20 cellular contexts compared by ENCODE assay signal in the genomic region with DNA sequence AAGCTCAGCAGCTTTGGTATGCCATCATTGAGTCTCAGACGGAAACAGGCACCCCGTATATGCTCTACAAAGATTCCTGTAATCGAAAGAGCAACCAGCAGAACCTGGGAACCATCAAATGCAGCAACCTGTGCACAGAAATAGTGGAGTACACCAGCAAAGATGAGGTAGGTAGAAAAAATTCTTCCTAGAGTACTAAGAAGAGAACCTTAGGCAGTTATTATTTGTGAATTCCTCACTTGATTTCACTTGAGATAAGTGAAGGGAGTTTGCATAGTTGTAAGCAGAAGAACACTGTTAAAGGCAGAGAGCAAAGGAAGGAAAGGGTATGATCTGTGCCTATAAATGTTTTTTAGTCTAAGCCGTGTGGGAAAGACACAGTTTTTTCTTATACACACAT. TPM values are rescaled to one million over a fixed set of nuclear protein-coding genes. Genes with fewer than 3 reads are reported as not detected.
DNase-seq lines count a peak whose midpoint lies in the region; ATAC-seq, FAIRE-seq and TF ChIP-seq lines count a peak whose summit lies in the region.
"Had no signal": no experiment of that assay in that cellular context is flagged by ENCODE, and none has a peak within 500 bp of the region (broad histone marks: within the 10 kb centered on the region; RNA-seq: fewer than 3 reads in every experiment).

No MANE protein-coding gene starts in this region.

- H2AFZ ChIP-seq in trophoblast cell (ENCODE audit: insufficient read depth, low read length, poor library complexity) = no peak overlapping the region
- H2AFZ ChIP-seq: GM23338 had no signal

- no peak overlapping the region for H3K14ac ChIP-seq in trophoblast cell (ENCODE audit: low read length)

- no peak overlapping the region for H2BK12ac ChIP-seq in trophoblast cell (ENCODE audit: low read length)

- no peak overlapping the region for H3K23ac ChIP-seq in trophoblast cell (ENCODE audit: low read length)

- TF ChIP-seq CTCF in chondrocyte (IDR thresholded peaks at IDR 0.05) (no peak), lower leg skin (IDR thresholded peaks at IDR 0.05) (no peak)

- no peak overlapping the region for H4K12ac ChIP-seq in trophoblast cell (ENCODE audit: low read depth, low read length)

- no peak for DNase-seq in H54 (ENCODE audit: insufficient read length, low spot score)
- no peak for DNase-seq in chondrocyte (ENCODE audit: low spot score)
- DNase-seq in trophoblast cell = peak; percentile 15 to 67
- DNase-seq in lower leg skin (ENCODE audit: low spot score in 2 of 2) = no peak
- no peak for DNase-seq in NCI-H524 (lab: John Stamatoyannopoulos, UW)
- DNase-seq: Caco-2; CD4-positive, CD25-positive, alpha-beta regulatory T cell; CD8-positive, alpha-beta T cell; DMS153; DND-41; HFFc6 had no signal

- no CpG with 5 or more reads among the region's 4 CpGs for WGBS in trophoblast cell (ENCODE audit: extremely low coverage, insufficient coverage, insufficient read length)
- 97% methylated on average over 4 of the region's 4 CpGs for WGBS in lower leg skin, 2 donors

- no peaks in the 10 kb centered on the region for H3K79me2 ChIP-seq in trophoblast cell (ENCODE audit: control insufficient read depth, insufficient read depth, low read length, poor library complexity)

- H3K27ac Mint-ChIP-seq in chondrocyte (ENCODE audit: unreplicated experiment) = peak overlapping the region; percentile 37
- H3K27ac Mint-ChIP-seq: B cell; CD8-positive, alpha-beta T cell; GM23338; HFFc6 had no signal

- H3K4ac ChIP-seq in trophoblast cell (ENCODE audit: low read depth, low read length) = no peak overlapping the region

- H2AK5ac ChIP-seq in trophoblast cell (ENCODE audit: low read length) = no peak overlapping the region

- intact Hi-C loops in lower leg skin (cut with DNase I; ENCODE audit: low total_unique reads) = no loop called here

- H3K9ac ChIP-seq in trophoblast cell (ENCODE audit: low read length) = no peak overlapping the region
- H3K9ac ChIP-seq: BLaER1 had no signal

- H4K8ac ChIP-seq in trophoblast cell (ENCODE audit: low read depth, low read length) = no peak overlapping the region

- peak; percentile 52 for FAIRE-seq in H54 (lab: Jason Lieb, UNC)
- FAIRE-seq: G401.6, GM12892, GM19239 had no signal

- H3K4me1 Mint-ChIP-seq in chondrocyte (ENCODE audit: low read depth) = peaks cover 26% of the 10 kb centered on the region
- H3K4me1 Mint-ChIP-seq: B cell, GM23338 had no signal

- H2BK120ac ChIP-seq in trophoblast cell (ENCODE audit: insufficient read depth, low read length, poor library complexity) = no peak overlapping the region

- H3K18ac ChIP-seq in trophoblast cell (ENCODE audit: low read length) = no peak overlapping the region

- H3K9me3 ChIP-seq in trophoblast cell (ENCODE audit: insufficient read depth, low read depth, low read length) = no peaks in the 10 kb centered on the region
- H3K9me3 ChIP-seq: BLaER1, Caco-2 had no signal

- no peaks in the 10 kb centered on the region for H3K27me3 ChIP-seq in trophoblast cell (ENCODE audit: insufficient read depth, low read length)
- H3K27me3 ChIP-seq: BLaER1 had no signal

- H3K36me3 ChIP-seq in trophoblast cell (ENCODE audit: control insufficient read depth in 1 of 2, insufficient read depth in 2 of 2, low read length in 2 of 2) = peaks cover 10 to 25% of the 10 kb centered on the region in 2 experiments

- ATAC-seq in GM18868 (IDR thresholded peaks at IDR 0.05; ENCODE audit: unreplicated experiment) = no peak
- ATAC-seq: CD8-positive, alpha-beta T cell; GM23338 had no signal

- H3K4me3 Mint-ChIP-seq in chondrocyte (ENCODE audit: unreplicated experiment) = no peak overlapping the region
- H3K4me3 Mint-ChIP-seq: B cell; CD4-positive, CD25-positive, alpha-beta regulatory T cell; CD8-positive, alpha-beta T cell; GM23338; HFFc6 had no signal

- H3K9me3 Mint-ChIP-seq in chondrocyte (ENCODE audit: low read depth) = no peaks in the 10 kb centered on the region
- H3K9me3 Mint-ChIP-seq: CD8-positive, alpha-beta T cell; GM23338; HFFc6 had no signal

- H3K79me1 ChIP-seq in trophoblast cell (ENCODE audit: low read length) = no peaks in the 10 kb centered on the region

- no peak overlapping the region for H2BK5ac ChIP-seq in trophoblast cell (ENCODE audit: low read depth, low read length, poor library complexity)

- no peak overlapping the region for H3K4me2 ChIP-seq in trophoblast cell (ENCODE audit: low read length)
- H3K4me2 ChIP-seq: BLaER1, GM23338 had no signal

- no peak overlapping the region for H3K27ac ChIP-seq in trophoblast cell (ENCODE audit: low read depth, low read length)
- H3K27ac ChIP-seq: BLaER1, C4-2B had no signal

- H3K4me1 ChIP-seq in trophoblast cell (ENCODE audit: control insufficient read depth in 1 of 2, insufficient read depth in 2 of 2, low read length in 2 of 2) = no peaks in the 10 kb centered on the region
- H3K4me1 ChIP-seq: BLaER1, Caco-2, HAP-1 had no signal

- H3K4me3 ChIP-seq in trophoblast cell (ENCODE audit: low read depth, low read length) (no peak overlapping the region), lower leg skin (ENCODE audit: low read depth, poor library complexity, severe bottlenecking) (no peak overlapping the region)
- H3K4me3 ChIP-seq: BLaER1, GM23338, HAP-1 had no signal

- no peaks in the 10 kb centered on the region for H3K27me3 Mint-ChIP-seq in chondrocyte (ENCODE audit: low read depth)
- H3K27me3 Mint-ChIP-seq: B cell; CD4-positive, CD25-positive, alpha-beta regulatory T cell had no signal

- H4K91ac ChIP-seq in trophoblast cell (ENCODE audit: low read depth, low read length) = no peak overlapping the region

- TF ChIP-seq POLR2A in H54 (IDR thresholded peaks at IDR 0.05; ENCODE audit: low read depth, low read length) (no peak), lower leg skin (IDR thresholded peaks at IDR 0.05) (no peak)

- peaks cover 41% of the 10 kb centered on the region for H3K36me3 Mint-ChIP-seq in chondrocyte (ENCODE audit: low read depth)

RNA-seq across cellular contexts. Expression of a gene that starts 28.6 kb away (rescaled TPM):
- total RNA-seq in chondrocyte = 31.6 to 53.5 TPM (median 34.1 TPM) in 3 replicates
- 63.0 and 64.3 TPM in 2 replicates for polyA plus RNA-seq in trophoblast cell (2013)
- 100 to 1,000 TPM in 1 of 4 donors, 10 to 100 TPM in 3; 69.8 to 137 (median 86.6) TPM for total RNA-seq in lower leg skin

Comparison
In these comparisons a context has a peak if more than half of its experiments do, and no peak if none do; other contexts are left out.
1. DNase-seq: peak in trophoblast cell (2 of 2); none in H54 (single experiment), chondrocyte (single experiment), lower leg skin (0 of 2) and NCI-H524 (0 of 2).